Comparison of ENCODE assay signal across 18 cellular contexts in the genomic region with DNA sequence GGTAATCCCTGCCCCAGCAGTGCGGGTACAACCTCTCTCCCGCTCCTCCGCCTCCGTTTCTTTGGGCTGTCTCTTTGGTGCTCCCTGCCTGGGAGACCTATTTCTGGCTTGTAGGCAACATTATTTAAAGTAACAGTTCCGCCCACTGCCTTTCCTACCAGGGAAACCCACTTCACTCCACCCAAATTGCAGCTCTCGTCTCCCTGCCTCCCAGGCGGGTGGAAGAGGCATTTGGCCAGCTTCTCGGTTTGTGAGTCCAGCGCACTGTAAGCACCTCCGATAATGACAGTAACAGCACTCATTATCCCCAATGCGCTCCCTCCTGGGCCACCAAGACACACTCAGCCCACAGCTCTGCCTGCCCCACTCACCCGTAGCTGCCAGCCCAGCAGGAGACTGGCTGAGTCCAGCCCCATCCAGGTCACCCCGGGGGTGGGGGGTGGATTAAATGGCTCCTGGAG.
DNase-seq lines count a peak whose midpoint lies in the region; ATAC-seq, FAIRE-seq and TF ChIP-seq lines count a peak whose summit lies in the region.
"Had no signal": no experiment of that assay in that cellular context is flagged by ENCODE, and none has a peak within 500 bp of the region (broad histone marks: within the 10 kb centered on the region; RNA-seq: fewer than 3 reads in every experiment).

No MANE protein-coding gene starts in this region.

- no peak for TF ChIP-seq CTCF in cardiac muscle cell (IDR thresholded peaks at IDR 0.05; ENCODE audit: low read depth, low read length)

- FAIRE-seq in RCC 7860 (lab: Jason Lieb, UNC), result no peak
- FAIRE-seq: endothelial cell of umbilical vein had no signal

- no peak overlapping the region for H3K4me3 ChIP-seq in cardiac muscle cell
- H3K4me3 ChIP-seq: adrenal gland, gastrocnemius medialis, neural progenitor cell had no signal

- DNase-seq in NCI-H1092 (lab: John Stamatoyannopoulos, UW), result peak; percentile 71
- DNase-seq in NCI-H2227 (lab: John Stamatoyannopoulos, UW; ENCODE audit: unreplicated experiment), result peak; percentile 90
- peak in 1 of 2 donors; percentile 63 for DNase-seq in cardiac muscle cell (ENCODE audit: low read depth in 1 of 2, low spot score in 1 of 2)
- DNase-seq in superior temporal gyrus (ENCODE audit: extremely low spot score), result peak; percentile 26
- no peak for DNase-seq in CD1c-positive myeloid dendritic cell (ENCODE audit: extremely low spot score)
- no peak for DNase-seq in RCC 7860 (ENCODE audit: low spot score)
- DNase-seq: activated CD8-positive, alpha-beta T cell treated with anti-CD3 and anti-CD28 coated beads for 36 hours; adrenal gland; C1 segment of cervical spinal cord; EL; gastrocnemius medialis; KBM-7; NCI-H2171 treated with DMSO at 0.1 percent for 48 hours; stimulated activated CD4-positive, alpha-beta T cell treated with anti-CD3 and anti-CD28 coated beads, Interleukin-4, amount 100 ng/mL, for 4 hours had no signal

- no peak for ATAC-seq in HG03520 (IDR thresholded peaks at IDR 0.05; ENCODE audit: unreplicated experiment)
- ATAC-seq: activated CD8-positive, alpha-beta T cell treated with anti-CD3 and anti-CD28 coated beads for 36 hours; gastrocnemius medialis had no signal

- no peaks in the 10 kb centered on the region for H3K9me3 ChIP-seq in cardiac muscle cell (ENCODE audit: low read depth)
- H3K9me3 ChIP-seq: adrenal gland, gastrocnemius medialis had no signal

- no peaks in the 10 kb centered on the region for H3K36me3 ChIP-seq in cardiac muscle cell
- H3K36me3 ChIP-seq: adrenal gland, gastrocnemius medialis, neural progenitor cell had no signal

- H3K27ac ChIP-seq in cardiac muscle cell, result peak overlapping the region; percentile 85
- H3K27ac ChIP-seq: adrenal gland, gastrocnemius medialis, HL-60, neural progenitor cell had no signal

- H3K27me3 ChIP-seq in cardiac muscle cell, result no peaks in the 10 kb centered on the region
- H3K27me3 ChIP-seq: adrenal gland, gastrocnemius medialis, neural progenitor cell had no signal

- H3K4me1 ChIP-seq in cardiac muscle cell (ENCODE audit: low read depth), result peaks cover 37% of the 10 kb centered on the region
- H3K4me1 ChIP-seq: gastrocnemius medialis had no signal

Comparison
In these comparisons a context has a peak if more than half of its experiments do, and no peak if none do; other contexts are left out.
1. DNase-seq: peak in NCI-H1092 (single experiment), NCI-H2227 (single experiment) and superior temporal gyrus (single experiment); none in CD1c-positive myeloid dendritic cell (single experiment) and RCC 7860 (single experiment).